In genomic region chr4:109676886-109677285, GRCh38 we compare ENCODE assay signal across 1 cellular context.
TF ChIP-seq lines count a peak whose summit lies in the region.

No MANE protein-coding gene starts in this region.

TF ChIP-seq in HCT116, 20 proteins besides CTCF, POLR2A, EP300 and RAD21 (continued from another document):
- TF ChIP-seq REST (IDR thresholded peaks at IDR 0.05; ENCODE audit: low read depth): no peak
- no peak for TF ChIP-seq FOSL1 (IDR thresholded peaks at IDR 0.05; ENCODE audit: low read depth)
- no peak for TF ChIP-seq EZH2phosphoT487 (IDR thresholded peaks at IDR 0.05; ENCODE audit: borderline replicate concordance)
- TF ChIP-seq POLR2AphosphoS5 (IDR thresholded peaks at IDR 0.05; ENCODE audit: low read depth, low read length): no peak
- no peak for TF ChIP-seq ZFX (IDR thresholded peaks at IDR 0.05)
- TF ChIP-seq JUND (IDR thresholded peaks at IDR 0.05): no peak
- TF ChIP-seq ATF3 (IDR thresholded peaks at IDR 0.05): no peak
